8 cellular contexts compared by ENCODE assay signal in the genomic region with DNA sequence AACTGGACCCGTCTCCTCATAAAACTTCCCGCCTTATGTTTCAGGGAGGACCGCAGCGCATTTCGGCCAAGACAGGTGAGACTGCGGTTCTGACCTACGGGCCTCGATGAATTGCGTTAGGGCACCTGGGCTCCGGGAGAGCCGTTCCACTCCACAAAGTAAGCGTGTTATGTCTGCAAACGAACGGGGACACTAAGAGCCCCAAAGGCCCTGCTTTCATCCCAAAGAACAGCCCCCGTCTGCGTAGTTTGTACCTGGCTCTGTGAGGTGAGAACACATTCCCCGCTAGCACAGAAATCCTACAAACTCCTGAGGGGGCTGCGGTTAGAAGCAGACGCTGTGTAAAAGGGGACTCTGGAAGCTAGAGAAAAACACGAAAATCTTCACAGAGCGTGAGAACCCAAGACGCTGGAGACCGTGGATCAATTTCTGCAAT. TPM values are rescaled to one million over a fixed set of nuclear protein-coding genes. Genes with fewer than 3 reads are reported as not detected.
DNase-seq lines count a peak whose midpoint lies in the region; ATAC-seq and TF ChIP-seq lines count a peak whose summit lies in the region.

No MANE protein-coding gene starts in this region.

- no peaks in the 10 kb centered on the region; the same call in 1 of the 2 replicates for H3K4me1 ChIP-seq in HEK293 (ENCODE audit: control insufficient read depth, insufficient read depth, low read length)
- no peaks in the 10 kb centered on the region for H3K4me1 ChIP-seq in fibroblast of lung (ENCODE audit: control insufficient read depth, extremely low read depth, insufficient read depth, low read length)
- peaks cover 3% of the 10 kb centered on the region for H3K4me1 ChIP-seq in smooth muscle cell (ENCODE audit: low read depth)

- H3K4me3 ChIP-seq in HEK293 (ENCODE audit: low read depth, low read length), result peak overlapping the region; percentile 49; the same call in 1 of the 2 replicates
- H3K4me3 ChIP-seq in fibroblast of lung (replicated peaks in 1 of 4; ENCODE audit: control extremely low read depth in 1 of 4, insufficient read depth in 1 of 4, low read depth in 3 of 4, low read length in 4 of 4), result peak overlapping the region in 2 of 4 experiments; percentile 58 to 59
- H3K4me3 ChIP-seq in smooth muscle cell, result peak overlapping the region; percentile 42

- H3K27me3 ChIP-seq in fibroblast of lung (ENCODE audit: control insufficient read depth, insufficient read depth, low read length) (no peaks in the 10 kb centered on the region), smooth muscle cell (ENCODE audit: low read depth) (no peaks in the 10 kb centered on the region)

- H3K9ac ChIP-seq in fibroblast of lung (ENCODE audit: insufficient read depth, low read length) (no peak overlapping the region), smooth muscle cell (ENCODE audit: low read depth) (peak overlapping the region; percentile 89)

- TF ChIP-seq CTCF in HEK293 (tag by site-specific recombination; IDR thresholded peaks at IDR 0.05) (no peak), fibroblast of lung (conservative IDR thresholded peaks at IDR 0.05 in 1 of 2, IDR thresholded peaks at IDR 0.05 in 1 of 2; ENCODE audit: low read depth in 1 of 2, low read length in 2 of 2) (no peak), smooth muscle cell (IDR thresholded peaks at IDR 0.05; ENCODE audit: borderline replicate concordance, insufficient read depth, poor library complexity, severe bottlenecking) (no peak), GM10248 (IDR thresholded peaks at IDR 0.05; ENCODE audit: control extremely low read depth, extremely low read depth, low read depth, missing control alignments) (no peak)

- peaks cover 29% of the 10 kb centered on the region for H3K4me1 Mint-ChIP-seq in activated CD8-positive, alpha-beta T cell treated with anti-CD3 and anti-CD28 coated beads, Interleukin-2, amount 10 ng/mL, durations not matched to agents 7 days and 5 days (ENCODE audit: low read depth)

- peak overlapping the region; percentile 96 for H3K27ac Mint-ChIP-seq in activated CD8-positive, alpha-beta T cell treated with anti-CD3 and anti-CD28 coated beads, Interleukin-2, amount 10 ng/mL, durations not matched to agents 7 days and 5 days

- 18% methylated on average over 23 of the region's 23 CpGs for WGBS in smooth muscle cell (ENCODE audit: low lambda C conversion rate)

- no peaks in the 10 kb centered on the region for H3K9me3 ChIP-seq in HEK293 (ENCODE audit: control insufficient read depth, insufficient read depth, low read depth, low read length)
- H3K9me3 ChIP-seq in fibroblast of lung (ENCODE audit: control insufficient read depth, insufficient read depth, low read depth, low read length), result no peaks in the 10 kb centered on the region
- H3K9me3 ChIP-seq in smooth muscle cell (replicated peaks; ENCODE audit: low read depth), result no peaks in the 10 kb centered on the region

- CTCF ChIA-PET in HEK293 (lab: Yijun Ruan, JAX) (no interaction called here), GM10248 (lab: Yijun Ruan, JAX) (no interaction called here)
- CTCF ChIA-PET in activated CD8-positive, alpha-beta T cell treated with anti-CD3 and anti-CD28 coated beads, Interleukin-2, amount 10 ng/mL, durations not matched to agents 7 days and 5 days (lab: Charles Lee), result no interaction called here

- H3K27ac ChIP-seq in HEK293 (ENCODE audit: extremely low read depth, low read depth, low read length) (peak overlapping the region; percentile 99), fibroblast of lung (ENCODE audit: insufficient read depth, low read length) (no peak overlapping the region), smooth muscle cell (ENCODE audit: low read depth) (peak overlapping the region; percentile 93)

- DNase-seq in activated CD8-positive, alpha-beta T cell treated with anti-CD3 and anti-CD28 coated beads, Interleukin-2, amount 10 ng/mL, durations not matched to agents 7 days and 5 days, result no peak
- DNase-seq in fibroblast of lung (ENCODE audit: low read depth in 2 of 2) (peak in 1 of 2 donors; percentile 0), smooth muscle cell (lab: John Stamatoyannopoulos, UW; ENCODE audit: unreplicated experiment) (no peak), GM10248 (ENCODE audit: extremely low spot score) (no peak), glomerular visceral epithelial cell (ENCODE audit: extremely low spot score) (no peak)

- H4K20me1 ChIP-seq in fibroblast of lung (ENCODE audit: control insufficient read depth, extremely low read depth, insufficient read depth, low read length), result no peaks in the 10 kb centered on the region
- no peaks in the 10 kb centered on the region for H4K20me1 ChIP-seq in smooth muscle cell (ENCODE audit: low read depth)

- H3K36me3 Mint-ChIP-seq in activated CD8-positive, alpha-beta T cell treated with anti-CD3 and anti-CD28 coated beads, Interleukin-2, amount 10 ng/mL, durations not matched to agents 7 days and 5 days (ENCODE audit: low read depth), result no peaks in the 10 kb centered on the region

- H3K79me2 ChIP-seq in fibroblast of lung (ENCODE audit: control insufficient read depth, insufficient read depth, low read length), result no peaks in the 10 kb centered on the region
- no peaks in the 10 kb centered on the region for H3K79me2 ChIP-seq in smooth muscle cell (ENCODE audit: low read depth)

- ATAC-seq in activated CD8-positive, alpha-beta T cell treated with anti-CD3 and anti-CD28 coated beads, Interleukin-2, amount 10 ng/mL, durations not matched to agents 7 days and 5 days, result no peak
- ATAC-seq in HG02610 (IDR thresholded peaks at IDR 0.05; ENCODE audit: unreplicated experiment) (no peak), GM19452 (IDR thresholded peaks at IDR 0.05; ENCODE audit: unreplicated experiment) (no peak)

- no peak overlapping the region for H2AFZ ChIP-seq in fibroblast of lung (ENCODE audit: low read length)
- H2AFZ ChIP-seq in smooth muscle cell (ENCODE audit: low read depth), result no peak overlapping the region

- no peaks in the 10 kb centered on the region for H3K9me3 Mint-ChIP-seq in activated CD8-positive, alpha-beta T cell treated with anti-CD3 and anti-CD28 coated beads, Interleukin-2, amount 10 ng/mL, durations not matched to agents 7 days and 5 days (ENCODE audit: insufficient read depth)

- H3K27me3 Mint-ChIP-seq in activated CD8-positive, alpha-beta T cell treated with anti-CD3 and anti-CD28 coated beads, Interleukin-2, amount 10 ng/mL, durations not matched to agents 7 days and 5 days (ENCODE audit: low read depth), result peaks cover 1% of the 10 kb centered on the region

- no peaks in the 10 kb centered on the region for H3K36me3 ChIP-seq in HEK293 (ENCODE audit: control insufficient read depth in 2 of 2, insufficient read depth in 1 of 2, low read length in 2 of 2)
- no peaks in the 10 kb centered on the region for H3K36me3 ChIP-seq in fibroblast of lung (ENCODE audit: control insufficient read depth, insufficient read depth, low read length)
- H3K36me3 ChIP-seq in smooth muscle cell (ENCODE audit: low read depth), result no peaks in the 10 kb centered on the region

- POLR2A ChIA-PET in HEK293 (lab: Yijun Ruan, JAX) (interaction anchor here (1.9 kb wide), 1 partner anchor 10 kb away, joined by 12 read pairs; no protein-coding TSS in a partner anchor), GM10248 (lab: Yijun Ruan, JAX) (interaction anchor here (0.6 to 2.0 kb wide), 6 partner anchors 9 to 914 kb away, joined by 3 to 10 read pairs (median 5); no protein-coding TSS in a partner anchor)
- POLR2A ChIA-PET in activated CD8-positive, alpha-beta T cell treated with anti-CD3 and anti-CD28 coated beads, Interleukin-2, amount 10 ng/mL, durations not matched to agents 7 days and 5 days (lab: Charles Lee), result interaction anchor here (1.4 to 2.7 kb wide), 4 partner anchors 10 to 730 kb away, joined by 9 to 46 read pairs (median 12); no protein-coding TSS in a partner anchor

- peaks cover 12% of the 10 kb centered on the region for H3F3A ChIP-seq in smooth muscle cell (ENCODE audit: low read depth)

- peak overlapping the region; percentile 72 for H3K4me3 Mint-ChIP-seq in activated CD8-positive, alpha-beta T cell treated with anti-CD3 and anti-CD28 coated beads, Interleukin-2, amount 10 ng/mL, durations not matched to agents 7 days and 5 days

- H3K4me2 ChIP-seq in fibroblast of lung (ENCODE audit: extremely low read depth, insufficient read depth, low read length), result peak overlapping the region; percentile 52
- peak overlapping the region; percentile 83 for H3K4me2 ChIP-seq in smooth muscle cell

TF ChIP-seq in HEK293, 187 proteins besides CTCF, POLR2A, EP300 and RAD21:
- TF ChIP-seq ZNF148 (tag by site-specific recombination; IDR thresholded peaks at IDR 0.05; ENCODE audit: borderline replicate concordance) (no peak), ZBTB20 (tag by site-specific recombination; IDR thresholded peaks at IDR 0.05) (peak; percentile 18; the same call in 1 of the 2 replicates), ZNF114 (tag by site-specific recombination; IDR thresholded peaks at IDR 0.05) (no peak), SCRT2 (tag by site-specific recombination; IDR thresholded peaks at IDR 0.05) (no peak), SALL2 (tag by site-specific recombination; IDR thresholded peaks at IDR 0.05; ENCODE audit: borderline replicate concordance) (no peak), ZNF426 (tag by site-specific recombination; IDR thresholded peaks at IDR 0.05) (no peak)

RNA-seq across cellular contexts. Expression of gene PPIAL4F, which starts 41.6 kb away (rescaled TPM):
- total RNA-seq in activated CD8-positive, alpha-beta T cell treated with anti-CD3 and anti-CD28 coated beads, Interleukin-2, amount 10 ng/mL, durations not matched to agents 7 days and 5 days, result not detected
- total RNA-seq in fibroblast of lung (not detected in 2 replicates), smooth muscle cell (not detected in 2 replicates)
- polyA plus RNA-seq in fibroblast of lung (not detected in 2 replicates), smooth muscle cell (not detected in 2 replicates)
- not detected in 2 replicates for polyA plus RNA-seq in fibroblast of lung (2012)
- polyA minus RNA-seq in fibroblast of lung (ENCODE audit: low replicate concordance), result not detected in 2 replicates
